28 cellular contexts compared by ENCODE assay signal in genomic region chr22:29115682-29116313, GRCh38. TPM values are rescaled to one million over a fixed set of nuclear protein-coding genes. Genes with fewer than 3 reads are reported as not detected.
DNase-seq lines count a peak whose midpoint lies in the region; ATAC-seq, FAIRE-seq and TF ChIP-seq lines count a peak whose summit lies in the region.
"Had no signal": no experiment of that assay in that cellular context is flagged by ENCODE, and none has a peak within 500 bp of the region (broad histone marks: within the 10 kb centered on the region; RNA-seq: fewer than 3 reads in every experiment).

No MANE protein-coding gene starts in this region.

- H3K4me3 ChIP-seq in BJ (ENCODE audit: low read depth, low read length) (no peak overlapping the region), choroid plexus epithelial cell (ENCODE audit: low read depth, low read length) (no peak overlapping the region), kidney (ENCODE audit: low read length in 2 of 2) (no peak overlapping the region)
- H3K4me3 ChIP-seq: coronary artery, gastrocnemius medialis, upper lobe of left lung had no signal

- peaks cover 5% of the 10 kb centered on the region for H3K9me3 Mint-ChIP-seq in activated naive CD4-positive, alpha-beta T cell treated with anti-CD3 and anti-CD28 coated beads for 36 hours

- 0 out of 2 replicates have a peak, but pooled peaks have one; percentile 4 for TF ChIP-seq CTCF in BJ (IDR thresholded peaks at IDR 0.05; ENCODE audit: insufficient read depth, low read depth, low read length)
- TF ChIP-seq CTCF in choroid plexus epithelial cell (conservative IDR thresholded peaks at IDR 0.05; ENCODE audit: low read depth, low read length), result no peak
- no peak for TF ChIP-seq CTCF in kidney (IDR thresholded peaks at IDR 0.05; ENCODE audit: borderline replicate concordance, extremely low read depth, insufficient read depth)

- intact Hi-C loops in kidney (cut with DNase I), result no loop called here
- intact Hi-C loops in activated naive CD4-positive, alpha-beta T cell treated with anti-CD3 and anti-CD28 coated beads for 36 hours (cut with micrococcal nuclease), result no loop called here

- H3K27ac Mint-ChIP-seq in activated naive CD4-positive, alpha-beta T cell treated with anti-CD3 and anti-CD28 coated beads for 36 hours, result no peak overlapping the region
- H3K27ac Mint-ChIP-seq: CD4-positive, CD25-positive, alpha-beta regulatory T cell; effector memory CD8-positive, alpha-beta T cell had no signal

- POLR2A ChIA-PET in BJ (lab: Charles Lee), result no interaction called here

- H3K9me3 ChIP-seq in kidney (ENCODE audit: control insufficient read depth in 1 of 2, low read length in 2 of 2), result no peaks in the 10 kb centered on the region
- H3K9me3 ChIP-seq: gastrocnemius medialis, upper lobe of left lung had no signal

- ATAC-seq in GM19463 (IDR thresholded peaks at IDR 0.05; ENCODE audit: unreplicated experiment), result no peak
- no peak for ATAC-seq in HG03280 (IDR thresholded peaks at IDR 0.05; ENCODE audit: unreplicated experiment)
- ATAC-seq: gastrocnemius medialis had no signal

- H3K9ac ChIP-seq in kidney (ENCODE audit: low read length in 2 of 2), result no peak overlapping the region

- H3K27ac ChIP-seq in kidney (ENCODE audit: low read depth in 2 of 2, low read length in 2 of 2), result peak overlapping the region; percentile 32 to 44
- H3K27ac ChIP-seq: brain microvascular endothelial cell, coronary artery, gastrocnemius medialis had no signal

- no peaks in the 10 kb centered on the region for H3K36me3 Mint-ChIP-seq in activated naive CD4-positive, alpha-beta T cell treated with anti-CD3 and anti-CD28 coated beads for 36 hours (ENCODE audit: low read depth)

- no peak overlapping the region for H3K4me3 Mint-ChIP-seq in activated naive CD4-positive, alpha-beta T cell treated with anti-CD3 and anti-CD28 coated beads for 36 hours
- H3K4me3 Mint-ChIP-seq: CD4-positive, CD25-positive, alpha-beta regulatory T cell; effector memory CD8-positive, alpha-beta T cell had no signal

- peaks cover 4 to 5% of the 10 kb centered on the region in 2 donors for H3K4me1 ChIP-seq in kidney (ENCODE audit: control insufficient read depth in 1 of 2, insufficient read depth in 1 of 2, low read depth in 1 of 2, low read length in 2 of 2)
- H3K4me1 ChIP-seq: gastrocnemius medialis, upper lobe of left lung had no signal

- CTCF ChIA-PET in BJ (lab: Yijun Ruan, JAX), result interaction anchor here (0.7 to 1.2 kb wide), 3 partner anchors 9 to 75 kb away, joined by 3 read pairs; no protein-coding TSS in a partner anchor
- CTCF ChIA-PET in activated naive CD4-positive, alpha-beta T cell treated with anti-CD3 and anti-CD28 coated beads for 36 hours (lab: Charles Lee), result interaction anchor here (1.5 kb wide), 1 partner anchor 38 kb away, joined by 4 read pairs; no protein-coding TSS in a partner anchor

- H3K36me3 ChIP-seq in BJ (ENCODE audit: control insufficient read depth, insufficient read depth, low read length) (no peaks in the 10 kb centered on the region), kidney (ENCODE audit: control insufficient read depth in 1 of 2, insufficient read depth in 2 of 2, low read length in 2 of 2) (no peaks in the 10 kb centered on the region)
- H3K36me3 ChIP-seq: brain microvascular endothelial cell, gastrocnemius medialis, upper lobe of left lung had no signal

- no peak for FAIRE-seq in kidney (lab: Jason Lieb, UNC)
- FAIRE-seq: G401.6, keratinocyte, small intestine had no signal

- peaks cover 2% of the 10 kb centered on the region; the same call in 1 of the 2 replicates for H3K27me3 ChIP-seq in BJ (ENCODE audit: control insufficient read depth, insufficient read depth, low read length)
- H3K27me3 ChIP-seq: brain microvascular endothelial cell, gastrocnemius medialis, upper lobe of left lung had no signal

- no peaks in the 10 kb centered on the region for H3K4me1 Mint-ChIP-seq in activated naive CD4-positive, alpha-beta T cell treated with anti-CD3 and anti-CD28 coated beads for 36 hours (ENCODE audit: low read depth)
- H3K4me1 Mint-ChIP-seq: CD4-positive, CD25-positive, alpha-beta regulatory T cell had no signal

- no peak for DNase-seq in BJ (ENCODE audit: low read depth)
- peak; percentile 31 for DNase-seq in H4 (ENCODE audit: low spot score)
- peak; percentile 50 for DNase-seq in choroid plexus epithelial cell (ENCODE audit: low read depth)
- DNase-seq in kidney, result no peak
- DNase-seq in AG08395 (ENCODE audit: low spot score), result no peak
- DNase-seq in activated naive CD4-positive, alpha-beta T cell treated with anti-CD3 and anti-CD28 coated beads for 36 hours, result no peak
- DNase-seq: activated CD4-positive, alpha-beta T cell treated with anti-CD3 and anti-CD28 coated beads, Interleukin-2, amount 50 U/mL, for 48 hours; activated gamma-delta T cell treated with Interleukin-2 at 50 U/mL for 16 hours; activated T-cell treated with anti-CD3 and anti-CD28 coated beads, Interleukin-2, amount 50 U/mL, for 1 hour; brain microvascular endothelial cell; CD4-positive, CD25-positive, alpha-beta regulatory T cell; effector memory CD8-positive, alpha-beta T cell; gastrocnemius medialis; GOT3; NCI-H1092; NCI-H187 treated with DMSO at 0.1 percent for 48 hours; occipital lobe; SHP77; small intestine; stimulated activated CD4-positive, alpha-beta T cell treated with anti-CD3 and anti-CD28 coated beads, Interleukin-2, amount 100 ng/mL, for 24 hours; SW 1271; upper lobe of left lung had no signal

- peaks cover 28% of the 10 kb centered on the region for H3K27me3 Mint-ChIP-seq in activated naive CD4-positive, alpha-beta T cell treated with anti-CD3 and anti-CD28 coated beads for 36 hours (ENCODE audit: low read depth)

RNA-seq across cellular contexts. Expression of gene KREMEN1, which starts 43.0 kb away (rescaled TPM):
- polyA plus RNA-seq in BJ (2011; rRNA removed) (1.6 and 2.1 TPM in 2 replicates), kidney (ENCODE audit: insufficient read depth, low read depth, low replicate concordance) (9.3 TPM)
- polyA minus RNA-seq in BJ (2011; rRNA and poly(A)+ RNA removed), result 2.6 and 3.2 TPM in 2 replicates
- 2.6 and 3.9 TPM in 2 replicates for total RNA-seq in H4 (2014; rRNA removed; shearing (Covaris generic))
- total RNA-seq in kidney, result 16.2 TPM
- under 1 TPM; 0.17 to 0.35 TPM for total RNA-seq in activated naive CD4-positive, alpha-beta T cell treated with anti-CD3 and anti-CD28 coated beads for 36 hours
- polyA plus RNA-seq: CD4-positive, CD25-positive, alpha-beta regulatory T cell had no signal

RNA-seq across cellular contexts. Expression of gene C22orf31, which starts 54.2 kb away (rescaled TPM):
- polyA plus RNA-seq in BJ (2011; rRNA removed) (not detected in 2 replicates), kidney (ENCODE audit: insufficient read depth, low read depth, low replicate concordance) (not detected)
- not detected in 2 replicates for polyA minus RNA-seq in BJ (2011; rRNA and poly(A)+ RNA removed)
- total RNA-seq in H4 (2014; rRNA removed; shearing (Covaris generic)), result not detected in 2 replicates
- not detected for total RNA-seq in kidney
- not detected for total RNA-seq in activated naive CD4-positive, alpha-beta T cell treated with anti-CD3 and anti-CD28 coated beads for 36 hours
- total RNA-seq: CD4-positive, CD25-positive, alpha-beta regulatory T cell; gastrocnemius medialis; occipital lobe; subcutaneous adipose tissue; upper lobe of left lung had no signal
- polyA plus RNA-seq: CD4-positive, CD25-positive, alpha-beta regulatory T cell; keratinocyte; small intestine had no signal

Comparison
In these comparisons a context has a peak if more than half of its experiments do, and no peak if none do; other contexts are left out.
1. DNase-seq: peak in H4 (single experiment) and choroid plexus epithelial cell (single experiment); none in BJ (single experiment), kidney (single experiment), AG08395 (single experiment) and activated naive CD4-positive, alpha-beta T cell treated with anti-CD3 and anti-CD28 coated beads for 36 hours (single experiment).